9 cellular contexts compared by ENCODE assay signal in the genomic region with DNA sequence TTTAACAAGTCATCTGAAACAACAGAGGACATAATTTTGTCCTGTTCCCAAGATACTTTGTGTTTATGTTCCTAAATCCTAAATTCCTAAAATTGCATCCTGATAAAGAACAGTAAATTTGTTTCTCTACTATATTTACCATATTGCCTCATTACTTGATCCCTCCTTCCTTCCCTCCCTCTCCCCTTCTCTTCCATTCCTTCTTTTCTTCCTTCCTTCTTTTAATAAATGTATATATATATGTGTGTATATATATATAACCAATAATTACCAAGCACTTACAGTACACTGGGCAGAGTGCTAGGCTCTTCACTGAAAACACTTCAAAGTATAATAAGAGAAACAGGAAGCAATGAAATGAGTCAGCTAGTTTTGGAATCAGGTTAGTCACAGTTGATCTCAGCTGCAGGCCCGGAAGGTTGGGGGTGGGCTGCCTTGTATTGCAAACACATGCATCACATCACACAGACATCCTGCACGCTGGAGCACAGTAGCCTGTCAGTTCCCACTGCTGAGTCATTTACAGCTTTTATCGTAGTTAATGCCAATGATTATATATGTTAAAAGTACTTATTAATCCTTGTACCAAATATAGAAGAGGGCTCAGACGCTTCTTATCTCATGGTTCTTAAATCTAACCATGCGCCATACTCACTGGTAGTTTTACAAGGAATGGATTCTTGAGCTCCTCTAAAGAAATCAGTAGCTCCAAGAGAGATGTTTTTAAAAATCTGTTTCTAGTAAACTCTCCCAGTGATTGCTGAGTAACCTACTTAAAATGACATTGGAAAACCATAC.
DNase-seq lines count a peak whose midpoint lies in the region; ATAC-seq and TF ChIP-seq lines count a peak whose summit lies in the region.
"Had no signal": no experiment of that assay in that cellular context is flagged by ENCODE, and none has a peak within 500 bp of the region (broad histone marks: within the 10 kb centered on the region; RNA-seq: fewer than 3 reads in every experiment).

No MANE protein-coding gene starts in this region.

- H3K23ac ChIP-seq in IMR-90 (ENCODE audit: low read depth, low read length) = no peak overlapping the region

- no peak overlapping the region for H2AK9ac ChIP-seq in IMR-90 (replicated peaks; ENCODE audit: low read depth, low read length, poor library complexity)

- TF ChIP-seq CTCF in GM10266 (IDR thresholded peaks at IDR 0.05; ENCODE audit: control insufficient read depth, insufficient read depth, low read depth, missing control alignments) (no peak), IMR-90 (conservative IDR thresholded peaks at IDR 0.05; ENCODE audit: low read depth, low read length) (no peak), RWPE1 (conservative IDR thresholded peaks at IDR 0.05; ENCODE audit: low read depth) (no peak)

- dilution Hi-C loops in IMR-90 (cut with HindIII; ENCODE audit: low sequenced_read_pairs, unreplicated experiment) = no loop called here

- H3K4me2 ChIP-seq in IMR-90 (ENCODE audit: low read depth, low read length) = peak overlapping the region; percentile 40; the same call in 1 of the 2 replicates

- H3K9me3 Mint-ChIP-seq in activated naive CD8-positive, alpha-beta T cell treated with anti-CD3 and anti-CD28 coated beads, Interleukin-2, amount 10 ng/mL, durations not matched to agents 7 days and 5 days = no peaks in the 10 kb centered on the region

- no CpG with 5 or more reads among the region's 5 CpGs for WGBS in IMR-90 (ENCODE audit: extremely low coverage in 2 of 2, insufficient read length in 1 of 2), 2 experiments

- no peak overlapping the region for H3K9ac ChIP-seq in IMR-90 (ENCODE audit: low read depth, low read length)

- H3K9me1 ChIP-seq in IMR-90 (ENCODE audit: insufficient read depth, low read length) = no peaks in the 10 kb centered on the region

- no peaks in the 10 kb centered on the region for H4K20me1 ChIP-seq in IMR-90 (ENCODE audit: insufficient read depth, low read length)

- no peak overlapping the region for H3K4ac ChIP-seq in IMR-90 (ENCODE audit: low read depth, low read length)

- 0 out of 2 replicates have a peak overlapping the region, but pooled peaks have one; percentile 13 for H2BK20ac ChIP-seq in IMR-90 (ENCODE audit: low read depth, low read length)

- BruUV-seq in IMR-90 (replicated peaks; lab: Mats Ljungman, UMichigan) = no TSS peak

- H3K27me3 Mint-ChIP-seq in activated naive CD8-positive, alpha-beta T cell treated with anti-CD3 and anti-CD28 coated beads, Interleukin-2, amount 10 ng/mL, durations not matched to agents 7 days and 5 days = peaks cover 9% of the 10 kb centered on the region

- no peak overlapping the region for H3K14ac ChIP-seq in IMR-90 (replicated peaks; ENCODE audit: low read depth, low read length)

- H3K36me3 Mint-ChIP-seq in activated naive CD8-positive, alpha-beta T cell treated with anti-CD3 and anti-CD28 coated beads, Interleukin-2, amount 10 ng/mL, durations not matched to agents 7 days and 5 days = no peaks in the 10 kb centered on the region

- H4K8ac ChIP-seq in IMR-90 (ENCODE audit: low read depth in 2 of 2, low read length in 2 of 2) = no peak overlapping the region

- H2BK5ac ChIP-seq in IMR-90 (ENCODE audit: low read depth, low read length, poor library complexity, severe bottlenecking) = peak overlapping the region; percentile 1

- H3K4me3 ChIP-seq in IMR-90 (ENCODE audit: insufficient read depth, low read depth, low read length) = no peak overlapping the region

- no peaks in the 10 kb centered on the region for H3K79me1 ChIP-seq in IMR-90 (ENCODE audit: low read depth in 1 of 2, low read length in 2 of 2)

- no peak overlapping the region for H2BK15ac ChIP-seq in IMR-90 (ENCODE audit: low read depth, low read length)

- no peak overlapping the region for H2AK5ac ChIP-seq in IMR-90 (ENCODE audit: low read depth, low read length)

- H3K27ac ChIP-seq in IMR-90 (ENCODE audit: insufficient read depth, low read length) (no peak overlapping the region), RWPE1 (peak overlapping the region; percentile 47)

- CTCF ChIA-PET in IMR-90 (lab: Yijun Ruan, JAX) = no interaction called here
- CTCF ChIA-PET in RWPE1 (lab: Yijun Ruan, JAX) = no interaction called here

- H3K27me3 ChIP-seq in IMR-90 (ENCODE audit: control insufficient read depth, insufficient read depth, low read length) = no peaks in the 10 kb centered on the region

- no peak overlapping the region for H3K18ac ChIP-seq in IMR-90 (ENCODE audit: low read depth, low read length)

- H3K4me1 Mint-ChIP-seq in activated naive CD8-positive, alpha-beta T cell treated with anti-CD3 and anti-CD28 coated beads, Interleukin-2, amount 10 ng/mL, durations not matched to agents 7 days and 5 days = no peaks in the 10 kb centered on the region

- no peak overlapping the region for H4K5ac ChIP-seq in IMR-90 (ENCODE audit: low read depth, low read length)

- TF ChIP-seq RAD21 in IMR-90 (IDR thresholded peaks at IDR 0.05; ENCODE audit: low read length) = no peak

- H3K4me1 ChIP-seq in IMR-90 (ENCODE audit: control insufficient read depth, insufficient read depth, low read length) = no peaks in the 10 kb centered on the region; the same call in 1 of the 2 replicates

- POLR2A ChIA-PET in IMR-90 (lab: Charles Lee; ENCODE audit: unreplicated experiment) = no interaction called here
- POLR2A ChIA-PET in RWPE1 (lab: Yijun Ruan, JAX; ENCODE audit: low non-redundant PET) = no interaction called here
- POLR2A ChIA-PET in activated naive CD8-positive, alpha-beta T cell treated with anti-CD3 and anti-CD28 coated beads, Interleukin-2, amount 10 ng/mL, durations not matched to agents 7 days and 5 days (lab: Charles Lee) = no interaction called here

- no peaks in the 10 kb centered on the region for H3K36me3 ChIP-seq in IMR-90 (ENCODE audit: control insufficient read depth, insufficient read depth, low read length)

- ATAC-seq in GM21717 (IDR thresholded peaks at IDR 0.05; ENCODE audit: unreplicated experiment) (peak; percentile 89), IMR-90 (ENCODE audit: low read depth) (peak; percentile 60)
- ATAC-seq in activated naive CD8-positive, alpha-beta T cell treated with anti-CD3 and anti-CD28 coated beads, Interleukin-2, amount 10 ng/mL, durations not matched to agents 7 days and 5 days (ENCODE audit: low read depth) = peak; percentile 70
- peak; percentile 81 for ATAC-seq in stimulated activated naive CD8-positive, alpha-beta T cell treated with anti-CD3 and anti-CD28 coated beads, Interleukin-15, Interleukin-2, amounts not matched to agents 100 U/mL and 50 U/mL, for 24 hours
- ATAC-seq: left colon had no signal

- H3K9me3 ChIP-seq in IMR-90 (ENCODE audit: control insufficient read depth, insufficient read depth, low read length) = peaks cover 4% of the 10 kb centered on the region; the same call in 1 of the 2 replicates

- DNase-seq in GM10266 (ENCODE audit: extremely low spot score) = peak; percentile 76
- peak; percentile 78 for DNase-seq in IMR-90
- peak; percentile 83 for DNase-seq in RWPE1 (ENCODE audit: low spot score)
- DNase-seq in activated naive CD8-positive, alpha-beta T cell treated with anti-CD3 and anti-CD28 coated beads, Interleukin-2, amount 10 ng/mL, durations not matched to agents 7 days and 5 days = no peak
- DNase-seq in kidney tubule cell (ENCODE audit: low spot score) = peak; percentile 95
- DNase-seq in stimulated activated naive CD8-positive, alpha-beta T cell treated with anti-CD3 and anti-CD28 coated beads, Interleukin-15, Interleukin-2, amounts not matched to agents 100 U/mL and 50 U/mL, for 24 hours = peak; percentile 16
- no peak for DNase-seq in DMS114 treated with DMSO at 0.1 percent for 48 hours (lab: John Stamatoyannopoulos, UW; ENCODE audit: unreplicated experiment)

- H3K4me3 Mint-ChIP-seq in activated naive CD8-positive, alpha-beta T cell treated with anti-CD3 and anti-CD28 coated beads, Interleukin-2, amount 10 ng/mL, durations not matched to agents 7 days and 5 days = no peak overlapping the region

- intact Hi-C loops in IMR-90 (cut with micrococcal nuclease) = no loop called here

- H2BK120ac ChIP-seq in IMR-90 (ENCODE audit: low read depth, low read length) = no peak overlapping the region

- H3K56ac ChIP-seq in IMR-90 (ENCODE audit: extremely low read depth, insufficient read depth, low read length) = no peak overlapping the region

- in situ Hi-C loops in IMR-90 (cut with MboI; ENCODE audit: low sequenced_read_pairs) = no loop called here

- no peak overlapping the region for H3K27ac Mint-ChIP-seq in activated naive CD8-positive, alpha-beta T cell treated with anti-CD3 and anti-CD28 coated beads, Interleukin-2, amount 10 ng/mL, durations not matched to agents 7 days and 5 days

- H4K91ac ChIP-seq in IMR-90 (ENCODE audit: insufficient read depth, low read depth, low read length) = no peak overlapping the region

- TF ChIP-seq POLR2A in IMR-90 (IDR thresholded peaks at IDR 0.05; ENCODE audit: low read depth, low read length) = no peak

- no peak overlapping the region for H2AFZ ChIP-seq in IMR-90 (replicated peaks; ENCODE audit: low read length, poor library complexity)

TF ChIP-seq in IMR-90, 13 proteins besides CTCF, POLR2A, EP300 and RAD21 (continues in another document):
- no peak for TF ChIP-seq RCOR1 (IDR thresholded peaks at IDR 0.05; ENCODE audit: insufficient replicate concordance, low read length)
- peak; percentile 93 for TF ChIP-seq BHLHE40 (IDR thresholded peaks at IDR 0.05; ENCODE audit: low read depth, low read length)
- TF ChIP-seq MAFK (IDR thresholded peaks at IDR 0.05; ENCODE audit: low read depth, low read length) = peak; percentile 61
- TF ChIP-seq, protein P1, sequence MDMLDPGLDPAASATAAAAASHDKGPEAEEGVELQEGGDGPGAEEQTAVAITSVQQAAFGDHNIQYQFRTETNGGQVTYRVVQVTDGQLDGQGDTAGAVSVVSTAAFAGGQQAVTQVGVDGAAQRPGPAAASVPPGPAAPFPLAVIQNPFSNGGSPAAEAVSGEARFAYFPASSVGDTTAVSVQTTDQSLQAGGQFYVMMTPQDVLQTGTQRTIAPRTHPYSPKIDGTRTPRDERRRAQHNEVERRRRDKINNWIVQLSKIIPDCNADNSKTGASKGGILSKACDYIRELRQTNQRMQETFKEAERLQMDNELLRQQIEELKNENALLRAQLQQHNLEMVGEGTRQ (IDR thresholded peaks at IDR 0.05; ENCODE audit: low read depth, low read length) = no peak
- TF ChIP-seq MAZ (IDR thresholded peaks at IDR 0.05; ENCODE audit: borderline replicate concordance, low read depth, low read length) = no peak
- no peak for TF ChIP-seq SMC3 (IDR thresholded peaks at IDR 0.05; ENCODE audit: low read depth, low read length)
- 0 out of 2 replicates have a peak, but pooled peaks have one; percentile 51 for TF ChIP-seq MXI1 (IDR thresholded peaks at IDR 0.05; ENCODE audit: borderline replicate concordance, low read depth, low read length)
- peak; percentile 73 for TF ChIP-seq NFE2L2 (IDR thresholded peaks at IDR 0.05; ENCODE audit: low read depth, low read length)

Comparison
In these comparisons a context has a peak if more than half of its experiments do, and no peak if none do; other contexts are left out.
1. DNase-seq: peak in GM10266 (single experiment), IMR-90 (single experiment), RWPE1 (single experiment), kidney tubule cell (single experiment) and stimulated activated naive CD8-positive, alpha-beta T cell treated with anti-CD3 and anti-CD28 coated beads, Interleukin-15, Interleukin-2, amounts not matched to agents 100 U/mL and 50 U/mL, for 24 hours (single experiment); none in activated naive CD8-positive, alpha-beta T cell treated with anti-CD3 and anti-CD28 coated beads, Interleukin-2, amount 10 ng/mL, durations not matched to agents 7 days and 5 days (single experiment) and DMS114 treated with DMSO at 0.1 percent for 48 hours (single experiment).
2. Peak in every context shown above with its lines, with median percentiles within 50 percentile points of each other: ATAC-seq.